15 cellular contexts compared by ENCODE assay signal in the genomic region with DNA sequence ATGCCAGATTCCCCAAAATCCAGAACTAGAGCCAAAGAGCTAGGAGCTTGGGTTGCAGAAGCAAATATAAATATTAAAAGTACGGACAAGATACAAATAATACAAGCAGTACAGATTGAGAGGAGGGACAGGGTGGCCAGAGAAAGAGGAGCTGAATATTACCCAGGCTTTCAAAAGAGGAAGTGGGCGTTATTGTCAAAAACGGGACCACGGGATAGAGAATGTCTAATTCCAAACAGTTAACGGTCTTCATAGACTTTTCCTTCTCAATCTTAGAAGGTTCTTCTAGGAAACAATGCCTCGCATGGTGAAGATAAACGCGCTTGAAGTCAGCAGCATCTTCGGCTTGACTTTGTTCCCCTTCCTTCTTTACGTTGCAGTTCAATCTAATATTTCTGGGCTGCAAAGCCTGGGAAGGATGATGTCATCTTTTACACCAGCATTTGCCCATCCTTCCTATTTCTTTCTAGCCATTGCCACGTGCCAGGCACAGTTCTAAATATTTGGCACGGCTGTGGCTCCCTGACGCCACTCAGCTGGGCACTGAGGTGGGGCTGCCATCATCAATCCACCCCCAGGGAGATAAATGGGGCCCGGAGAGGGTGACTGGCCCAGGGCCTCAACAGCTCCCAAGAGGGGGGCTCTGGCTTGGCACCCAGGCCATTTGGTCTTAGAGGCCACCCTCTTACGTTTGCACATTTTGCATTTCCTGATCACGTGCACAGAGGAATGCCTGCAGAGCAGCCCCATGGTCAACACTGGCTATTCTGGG. TPM values are rescaled to one million over a fixed set of nuclear protein-coding genes. Genes with fewer than 3 reads are reported as not detected.
"Had no signal": no experiment of that assay in that cellular context is flagged by ENCODE, and none has a peak within 500 bp of the region (broad histone marks: within the 10 kb centered on the region; RNA-seq: fewer than 3 reads in every experiment).

No MANE protein-coding gene starts in this region.

- H3K36me3 ChIP-seq: cardiac muscle cell, left lung, thoracic aorta, uterus had no signal

- ATAC-seq: esophagus mucosa; left lung; naive thymus-derived CD8-positive, alpha-beta T cell had no signal

- H3K36me3 Mint-ChIP-seq: memory B cell; naive thymus-derived CD8-positive, alpha-beta T cell had no signal

- H3K4me3 Mint-ChIP-seq: activated CD4-positive, alpha-beta memory T cell treated with anti-CD3 and anti-CD28 coated beads, Interleukin-2, amount 10 ng/mL, durations not matched to agents 7 days and 5 days; memory B cell; naive thymus-derived CD8-positive, alpha-beta T cell had no signal

- H3K9me3 Mint-ChIP-seq: activated CD4-positive, alpha-beta memory T cell treated with anti-CD3 and anti-CD28 coated beads, Interleukin-2, amount 10 ng/mL, durations not matched to agents 7 days and 5 days; memory B cell had no signal

- FAIRE-seq: keratinocyte had no signal

- H3K4me1 Mint-ChIP-seq: activated CD4-positive, alpha-beta memory T cell treated with anti-CD3 and anti-CD28 coated beads, Interleukin-2, amount 10 ng/mL, durations not matched to agents 7 days and 5 days had no signal

- H3K9me3 ChIP-seq: left lung, thoracic aorta, uterus had no signal

- DNase-seq: activated CD4-positive, alpha-beta memory T cell treated with anti-CD3 and anti-CD28 coated beads, Interleukin-2, amount 10 ng/mL, durations not matched to agents 7 days and 5 days; activated CD4-positive, alpha-beta T cell treated with anti-CD3 and anti-CD28 coated beads for 4 hours; activated naive CD4-positive, alpha-beta T cell; occipital lobe; stimulated activated CD4-positive, alpha-beta T cell treated with anti-CD3 and anti-CD28 coated beads, Interleukin-12 subunit alpha, Interleukin-12 subunit beta, amount 100 ng/mL, for 4 hours; stimulated activated CD4-positive, alpha-beta T cell treated with anti-CD3 and anti-CD28 coated beads, Interleukin-2, amount 100 ng/mL, for 24 hours; T-helper 2 cell had no signal

- H3K4me3 ChIP-seq: cardiac muscle cell, left lung, thoracic aorta, uterus had no signal

- H3K27ac Mint-ChIP-seq: activated CD4-positive, alpha-beta memory T cell treated with anti-CD3 and anti-CD28 coated beads, Interleukin-2, amount 10 ng/mL, durations not matched to agents 7 days and 5 days; memory B cell; naive thymus-derived CD8-positive, alpha-beta T cell had no signal

- H3K27ac ChIP-seq: cardiac muscle cell, left lung, thoracic aorta, uterus had no signal

RNA-seq across cellular contexts. Expression of gene OLFM1, which starts 16.3 kb away (rescaled TPM):
- total RNA-seq: activated CD4-positive, alpha-beta memory T cell treated with anti-CD3 and anti-CD28 coated beads, Interleukin-2, amount 10 ng/mL, durations not matched to agents 7 days and 5 days; naive thymus-derived CD8-positive, alpha-beta T cell had no signal
- polyA plus RNA-seq: naive thymus-derived CD8-positive, alpha-beta T cell had no signal
